Comparison of ENCODE assay signal across 6 cellular contexts in the genomic region with DNA sequence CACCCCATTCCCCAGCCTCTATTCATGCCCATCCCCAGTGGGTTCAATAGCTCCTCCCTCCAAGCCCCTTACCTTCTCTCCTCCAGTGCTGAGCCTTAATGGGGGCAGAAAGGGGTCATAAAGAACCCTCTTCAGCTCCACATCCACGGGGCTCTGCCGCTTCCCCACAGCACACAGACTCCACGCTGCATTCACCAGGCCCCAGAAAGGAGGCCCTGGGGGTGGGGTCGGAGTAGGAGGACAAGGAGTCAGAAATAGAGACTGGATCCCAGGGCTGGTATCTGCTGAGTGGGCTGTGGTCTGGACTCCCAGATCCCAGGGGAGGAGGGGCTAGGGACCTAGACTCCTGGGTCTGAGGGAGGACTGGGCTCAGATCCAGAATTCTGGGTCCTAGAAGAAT. TPM values are rescaled to one million over a fixed set of nuclear protein-coding genes. Genes with fewer than 3 reads are reported as not detected.
A peak's percentile ranks its signal among the peaks of the same experiment; 100 is the strongest.
DNase-seq lines count a peak whose midpoint lies in the region; ATAC-seq and TF ChIP-seq lines count a peak whose summit lies in the region.

No MANE protein-coding gene starts in this region.

- no peak for DNase-seq in left ventricle myocardium inferior
- no peak for DNase-seq in heart right ventricle
- no peak for DNase-seq in tibial artery
- DNase-seq in NOMO-1 treated with dmso at 0.1 percent for 144 hours (lab: John Stamatoyannopoulos, UW; ENCODE audit: unreplicated experiment), result no peak

- H3K27ac ChIP-seq in left ventricle myocardium inferior (replicated peaks) (peak overlapping the region; percentile 87), heart right ventricle (peak overlapping the region in 1 of 10 donors; percentile 88), tibial artery (no peak overlapping the region)

- no peaks in the 10 kb centered on the region for H3K9me3 ChIP-seq in left ventricle myocardium inferior (replicated peaks)
- H3K9me3 ChIP-seq in heart right ventricle, result no peaks in the 10 kb centered on the region
- H3K9me3 ChIP-seq in iPS-15b (ENCODE audit: control insufficient read depth, insufficient read depth, low read length), result no peaks in the 10 kb centered on the region
- H3K9me3 ChIP-seq in tibial artery, result no peaks in the 10 kb centered on the region

- H3K4me3 ChIP-seq in left ventricle myocardium inferior (peak overlapping the region; percentile 73), heart right ventricle (peak overlapping the region in 4 of 10 donors; percentile 56 to 65 (median 60)), iPS-15b (ENCODE audit: low read depth, low read length) (peak overlapping the region; percentile 94), tibial artery (peak overlapping the region; percentile 57 to 64)

- 75 to 77% methylated on average over 4 of the region's 4 CpGs for WGBS in heart right ventricle, 2 donors

- intact Hi-C loops in left ventricle myocardium inferior (cut with micrococcal nuclease) (loop anchor here (10.0 kb wide), 1 partner anchor 100 kb away; a partner anchor contains a TSS), heart right ventricle (cut with DNase I) (loop anchor here in 6 of 10 donors (10.0 kb wide), 5 partner anchors 90 to 320 kb away; a partner anchor contains a TSS), tibial artery (cut with DNase I; ENCODE audit: low total_unique reads) (loop anchor here (10.0 kb wide), 2 partner anchors 190 to 350 kb away; a partner anchor contains a TSS)

- TF ChIP-seq CTCF in left ventricle myocardium inferior (IDR thresholded peaks at IDR 0.05; ENCODE audit: borderline replicate concordance) (no peak), heart right ventricle (IDR thresholded peaks at IDR 0.05) (no peak), tibial artery (IDR thresholded peaks at IDR 0.05) (no peak)

- H3K36me3 ChIP-seq in left ventricle myocardium inferior (no peaks in the 10 kb centered on the region), heart right ventricle (no peaks in the 10 kb centered on the region), iPS-15b (ENCODE audit: control insufficient read depth, insufficient read depth, low read length) (no peaks in the 10 kb centered on the region), tibial artery (no peaks in the 10 kb centered on the region)

- H3K27me3 ChIP-seq in left ventricle myocardium inferior (ENCODE audit: low read depth) (no peaks in the 10 kb centered on the region), heart right ventricle (no peaks in the 10 kb centered on the region), iPS-15b (ENCODE audit: control insufficient read depth, insufficient read depth, low read length) (no peaks in the 10 kb centered on the region), tibial artery (no peaks in the 10 kb centered on the region)

- no peak overlapping the region for H3K9ac ChIP-seq in iPS-15b (ENCODE audit: low read depth, low read length)

- H3K4me1 ChIP-seq in left ventricle myocardium inferior (peaks cover 24% of the 10 kb centered on the region), heart right ventricle (peaks cover 0 to 32% (median 16%) of the 10 kb centered on the region in 9 donors), iPS-15b (ENCODE audit: control insufficient read depth, insufficient read depth, low read length) (peaks cover 6% of the 10 kb centered on the region), tibial artery (peaks cover 7 to 19% (median 17%) of the 10 kb centered on the region in 4 donors)

- ATAC-seq in heart right ventricle, result no peak
- no peak for ATAC-seq in GM21526 (IDR thresholded peaks at IDR 0.05; ENCODE audit: low FRiP score, unreplicated experiment)

RNA-seq across cellular contexts. Expression of a gene that starts 1.6 kb away (rescaled TPM):
- total RNA-seq in left ventricle myocardium inferior (4.5 TPM), heart right ventricle (1 to 10 TPM; 1.8 to 9.6 (median 3.8) TPM)
- polyA plus RNA-seq in heart right ventricle, result 10 to 100 TPM in 1 of 2 donors, 1 to 10 TPM in 1; 3.2 to 24.5 TPM

RNA-seq across cellular contexts. Expression of a gene that starts 7.2 kb away (rescaled TPM):
- 7.9 TPM for total RNA-seq in left ventricle myocardium inferior
- total RNA-seq in heart right ventricle, result 10 to 100 TPM in 8 of 10 donors, 1 to 10 TPM in 2; 2.4 to 30.0 (median 12.8) TPM
- 10 to 100 TPM in 1 of 2 donors, 1 to 10 TPM in 1; 5.8 to 11.6 TPM for polyA plus RNA-seq in heart right ventricle

RNA-seq across cellular contexts. Expression of a gene that starts 25.0 kb away (rescaled TPM):
- 8.0 TPM for total RNA-seq in left ventricle myocardium inferior
- total RNA-seq in heart right ventricle, result 10 to 100 TPM in 2 of 10 donors, 1 to 10 TPM in 8; 5.7 to 13.0 (median 7.7) TPM
- 10 to 100 TPM in 1 of 2 donors, 1 to 10 TPM in 1; 8.7 to 15.9 TPM for polyA plus RNA-seq in heart right ventricle

RNA-seq across cellular contexts. Expression of a gene that starts 25.4 kb away (rescaled TPM):
- total RNA-seq in left ventricle myocardium inferior (530 TPM), heart right ventricle (100 to 1,000 TPM; 493 to 753 (median 543) TPM)
- polyA plus RNA-seq in heart right ventricle, result 1,000 to 10,000 TPM; 1,418 to 2,257 TPM

RNA-seq across cellular contexts. Expression of a gene that starts 28.5 kb away (rescaled TPM):
- total RNA-seq in left ventricle myocardium inferior (0.11 TPM), heart right ventricle (under 1 TPM in 6 of 10 donors, not detected in 4; 0.17 to 0.68 (median 0.28) TPM)
- polyA plus RNA-seq in heart right ventricle, result under 1 TPM; 0.17 to 0.37 TPM
